In the genomic region with DNA sequence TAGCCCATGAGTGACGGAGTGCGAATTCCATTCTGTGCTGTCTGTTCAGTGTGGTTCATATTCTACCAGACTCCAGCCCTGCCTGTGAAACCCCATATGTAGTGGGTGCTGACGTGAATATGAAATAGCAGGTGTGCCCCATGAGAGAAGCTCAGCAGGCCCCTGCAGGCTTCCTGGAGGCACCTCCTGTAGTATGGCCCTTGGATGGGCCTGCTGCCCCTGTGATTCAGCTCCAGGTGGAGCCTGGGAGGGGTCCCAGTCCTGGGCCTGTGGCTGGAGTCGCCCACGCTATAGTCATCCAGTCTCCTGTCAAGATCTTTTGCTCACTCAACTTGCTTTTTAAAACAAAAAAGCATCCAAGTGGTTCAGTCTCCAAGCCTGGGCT, we compare ENCODE assay signal across 19 cellular contexts.
A peak's percentile ranks its signal among the peaks of the same experiment; 100 is the strongest.
DNase-seq lines count a peak whose midpoint lies in the region; FAIRE-seq and TF ChIP-seq lines count a peak whose summit lies in the region.
"Had no signal": no experiment of that assay in that cellular context is flagged by ENCODE, and none has a peak within 500 bp of the region (broad histone marks: within the 10 kb centered on the region; RNA-seq: fewer than 3 reads in every experiment).

No MANE protein-coding gene starts in this region.

- H4K5ac ChIP-seq in H1 (ENCODE audit: insufficient read length, low read depth, low read length): no peak overlapping the region

- H3K18ac ChIP-seq in H1 (ENCODE audit: extremely low read depth, low read length): no peak overlapping the region

- FAIRE-seq in H1 (lab: Jason Lieb, UNC): no peak
- FAIRE-seq: D721Med, RCC 7860 had no signal

- TF ChIP-seq RAD21 in H1 (IDR thresholded peaks at IDR 0.05 in 1 of 2, conservative IDR thresholded peaks at IDR 0.05 in 1 of 2; ENCODE audit: low read depth in 2 of 2, low read length in 2 of 2): no peak
- no peak for TF ChIP-seq RAD21 in neural cell (conservative IDR thresholded peaks at IDR 0.05)

- no peak overlapping the region for H2BK20ac ChIP-seq in H1 (ENCODE audit: low read length)

- CTCF ChIA-PET in H1 (lab: Charles Lee; ENCODE audit: partially characterized antibody): interaction anchor here (0.7 to 13.2 kb wide), 13 partner anchors 11 to 166 kb away, joined by 3 to 158 read pairs (median 5); no protein-coding TSS in a partner anchor
- CTCF ChIA-PET in GM10248 (lab: Yijun Ruan, JAX): no interaction called here

- H3K9me3 ChIP-seq in NT2/D1 (ENCODE audit: insufficient read depth, low read length) (no peaks in the 10 kb centered on the region), H1 (ENCODE audit: insufficient read depth in 2 of 2, low read depth in 1 of 2, low read length in 1 of 2) (no peaks in the 10 kb centered on the region), neural cell (ENCODE audit: low read length) (no peaks in the 10 kb centered on the region), tibial artery (no peaks in the 10 kb centered on the region)

- H2AFZ ChIP-seq in H1 (ENCODE audit: low read length) (no peak overlapping the region), neural cell (ENCODE audit: low read depth, low read length) (no peak overlapping the region)

- peaks cover 0 to 46% of the 10 kb centered on the region in 2 experiments; a peak in 1 of 4 replicates for H3K79me2 ChIP-seq in H1 (ENCODE audit: control insufficient read depth in 1 of 2, insufficient read depth in 2 of 2, low read length in 2 of 2)
- no peaks in the 10 kb centered on the region for H3K79me2 ChIP-seq in neural cell (replicated peaks; ENCODE audit: insufficient read depth, low read length)

- intact Hi-C loops in tibial artery (cut with DNase I; ENCODE audit: low total_unique reads): no loop called here

- H3K36me3 ChIP-seq in NT2/D1 (ENCODE audit: insufficient read depth, insufficient read length, low read length): peaks cover 21% of the 10 kb centered on the region
- H3K36me3 ChIP-seq in H1 (ENCODE audit: control insufficient read depth in 2 of 4, insufficient read depth in 4 of 4, low read length in 3 of 4): no peaks in the 10 kb centered on the region
- H3K36me3 ChIP-seq in neural cell (ENCODE audit: insufficient read depth, low read length): no peaks in the 10 kb centered on the region
- H3K36me3 ChIP-seq in tibial artery: no peaks in the 10 kb centered on the region

- no peak overlapping the region for H3K4ac ChIP-seq in H1 (replicated peaks; ENCODE audit: insufficient read length, low read depth, low read length)

- no peaks in the 10 kb centered on the region for H3K9me2 ChIP-seq in neural cell (ENCODE audit: insufficient read depth, low read length)

- H3K9ac ChIP-seq in NT2/D1 (ENCODE audit: insufficient read length, low read depth): peak overlapping the region; percentile 28
- H3K9ac ChIP-seq in H1 (replicated peaks in 1 of 4; ENCODE audit: extremely low read depth in 1 of 4, low read depth in 3 of 4, low read length in 3 of 4): no peak overlapping the region
- no peak overlapping the region for H3K9ac ChIP-seq in neural cell (ENCODE audit: low read length)

- H2AK5ac ChIP-seq in H1 (ENCODE audit: low read depth, low read length): 0 out of 2 replicates have a peak overlapping the region, but pooled peaks have one; percentile 75

- H3K4me2 ChIP-seq in H1 (ENCODE audit: insufficient read depth in 1 of 2, low read depth in 2 of 2, low read length in 2 of 2): no peak overlapping the region
- H3K4me2 ChIP-seq in neural cell (ENCODE audit: low read length): no peak overlapping the region

- no peak for TF ChIP-seq POLR2A in H1 (IDR thresholded peaks at IDR 0.05; ENCODE audit: control extremely low read depth in 1 of 2, low read depth in 2 of 2, low read length in 2 of 2)

- no peak overlapping the region for H4K91ac ChIP-seq in H1 (replicated peaks; ENCODE audit: insufficient read length, low read length)

- DNase-seq in NT2/D1 (ENCODE audit: low read depth, low spot score) (no peak), H1 (ENCODE audit: low read depth in 1 of 2, low spot score in 2 of 2) (no peak), tibial artery (peak; percentile 16 to 53), NCI-H2107 treated with DMSO at 0.1 percent for 48 hours (lab: John Stamatoyannopoulos, UW; ENCODE audit: unreplicated experiment) (no peak), GM10248 (ENCODE audit: extremely low spot score) (no peak), DMS79 (lab: John Stamatoyannopoulos, UW) (no peak)
- DNase-seq: C1 segment of cervical spinal cord; KBM-7; NCI-H1105 treated with DMSO at 0.1 percent for 48 hours; NCI-H1694; NCI-H2081 treated with DMSO at 0.1 percent for 48 hours; NCI-H510A; NCI-H748 treated with DMSO at 0.1 percent for 48 hours; NK-92 treated with Interleukin-12 subunit alpha and Interleukin-12 subunit beta, amount 100 ng/mL, for 24 hours; SHP77 had no signal

- no peak overlapping the region for H2BK15ac ChIP-seq in H1 (ENCODE audit: low read length)

- POLR2A ChIA-PET in H1 (lab: Charles Lee; ENCODE audit: partially characterized antibody) (interaction anchor here (1.0 to 2.6 kb wide), 4 partner anchors 11 to 214 kb away, joined by 3 to 10 read pairs (median 5); no protein-coding TSS in a partner anchor), GM10248 (lab: Yijun Ruan, JAX) (no interaction called here)

- H4K20me1 ChIP-seq in H1 (replicated peaks in 1 of 2; ENCODE audit: control insufficient read depth in 1 of 2, insufficient read depth in 2 of 2, low read length in 2 of 2) (peaks cover 25 to 32% of the 10 kb centered on the region in 2 experiments), neural cell (ENCODE audit: insufficient read depth) (no peaks in the 10 kb centered on the region)

- no peak overlapping the region for H2BK12ac ChIP-seq in H1 (ENCODE audit: low read depth, low read length)

- H3K4me3 ChIP-seq in NT2/D1 (ENCODE audit: insufficient read length, low read depth) (no peak overlapping the region), H1 (ENCODE audit: extremely low read depth in 1 of 4, insufficient read depth in 2 of 4, low read depth in 3 of 4, low read length in 4 of 4) (no peak overlapping the region), neural cell (ENCODE audit: low read length) (no peak overlapping the region), tibial artery (no peak overlapping the region)
- H3K4me3 ChIP-seq: SK-N-MC had no signal

- TF ChIP-seq CTCF in H1 (IDR thresholded peaks at IDR 0.05; ENCODE audit: control extremely low read depth in 1 of 3, insufficient read depth in 1 of 3, low read depth in 1 of 3, low read length in 3 of 3) (no peak), neural cell (IDR thresholded peaks at IDR 0.05; ENCODE audit: poor library complexity, severe bottlenecking) (no peak), tibial artery (IDR thresholded peaks at IDR 0.05) (no peak), GM10248 (IDR thresholded peaks at IDR 0.05; ENCODE audit: control extremely low read depth, extremely low read depth, low read depth, missing control alignments) (no peak)

- H3K56ac ChIP-seq in H1 (replicated peaks; ENCODE audit: insufficient read length, low read depth, low read length): no peak overlapping the region

- peaks cover 3% of the 10 kb centered on the region; the same call in 1 of the 2 replicates for H3K23me2 ChIP-seq in H1 (ENCODE audit: low read depth, low read length)

- H3K27me3 ChIP-seq in NT2/D1 (ENCODE audit: insufficient read depth, insufficient read length) (no peaks in the 10 kb centered on the region), H1 (replicated peaks in 1 of 4; ENCODE audit: control insufficient read depth in 3 of 4, extremely low read depth in 1 of 4, insufficient read depth in 3 of 4, low read length in 3 of 4) (no peaks in the 10 kb centered on the region), neural cell (ENCODE audit: insufficient read depth, low read depth, low read length) (no peaks in the 10 kb centered on the region), tibial artery (no peaks in the 10 kb centered on the region)

- H2BK5ac ChIP-seq in H1 (ENCODE audit: low read depth, low read length): no peak overlapping the region; the same call in 1 of the 2 replicates

- 87% methylated on average over 5 of the region's 5 CpGs; no CpG with 5 or more reads in 1 of the 2 experiments for WGBS in H1 (ENCODE audit: extremely low coverage in 1 of 2, insufficient coverage in 1 of 2, insufficient read length in 1 of 2, insufficient replicate concordance in 2 of 2, low coverage in 1 of 2, low lambda C conversion rate in 2 of 2, missing lambda C conversion rate in 1 of 2), 2 experiments

- H3K27ac ChIP-seq in H1 (ENCODE audit: low read depth, low read length): no peak overlapping the region
- peak overlapping the region; percentile 9 for H3K27ac ChIP-seq in neural cell (ENCODE audit: low read length)
- no peak overlapping the region for H3K27ac ChIP-seq in tibial artery
- H3K27ac ChIP-seq: SK-N-MC had no signal

- H3K79me1 ChIP-seq in H1 (ENCODE audit: low read depth, low read length): peaks cover 16% of the 10 kb centered on the region

- H3K23ac ChIP-seq in H1 (ENCODE audit: insufficient read length): no peak overlapping the region

- no peaks in the 10 kb centered on the region for H3F3A ChIP-seq in neural cell (ENCODE audit: insufficient read depth, low read length, poor library complexity, severe bottlenecking)

- H3K14ac ChIP-seq in H1 (ENCODE audit: insufficient read length): no peak overlapping the region

- TF ChIP-seq EP300 in H1 (IDR thresholded peaks at IDR 0.05; ENCODE audit: borderline replicate concordance in 1 of 2, low read depth in 2 of 2, low read length in 2 of 2): no peak
- TF ChIP-seq EP300 in neural cell (conservative IDR thresholded peaks at IDR 0.05; ENCODE audit: poor library complexity, severe bottlenecking): no peak

- peaks cover 41% of the 10 kb centered on the region for H3K4me1 ChIP-seq in NT2/D1 (ENCODE audit: insufficient read depth, insufficient read length)
- H3K4me1 ChIP-seq in H1 (replicated peaks in 1 of 4; ENCODE audit: control insufficient read depth in 3 of 4, insufficient read depth in 4 of 4, low read length in 3 of 4): peaks cover 5 to 40% (median 22%) of the 10 kb centered on the region in 4 experiments
- H3K4me1 ChIP-seq in tibial artery: peaks cover 0 to 23% (median 11%) of the 10 kb centered on the region in 4 donors

- no peak overlapping the region for H4K8ac ChIP-seq in H1 (ENCODE audit: extremely low read depth, insufficient read depth, low read length)

- H2BK120ac ChIP-seq in H1 (replicated peaks; ENCODE audit: low read depth, low read length): no peak overlapping the region

TF ChIP-seq in H1, 55 proteins besides CTCF, POLR2A, EP300 and RAD21 (continues in another document):
- TF ChIP-seq YY1 (IDR thresholded peaks at IDR 0.05; ENCODE audit: low read depth, low read length) (no peak), RXRA (IDR thresholded peaks at IDR 0.05; ENCODE audit: insufficient read depth, low read depth, low read length) (no peak), TAF1 (IDR thresholded peaks at IDR 0.05; ENCODE audit: low read depth, low read length) (no peak), HDAC6 (IDR thresholded peaks at IDR 0.05; ENCODE audit: low read depth, low read length) (no peak)

TF ChIP-seq in neural cell, 6 proteins besides CTCF, POLR2A, EP300 and RAD21 (continues in another document):
- no peak for TF ChIP-seq TAF1 (IDR thresholded peaks at IDR 0.05; ENCODE audit: low read depth)
- no peak for TF ChIP-seq SMC3 (conservative IDR thresholded peaks at IDR 0.05; ENCODE audit: poor library complexity)

Comparison
In these comparisons a context has a peak if more than half of its experiments do, and no peak if none do; other contexts are left out.
1. DNase-seq: peak in tibial artery (2 of 2); none in NT2/D1 (single experiment), H1 (0 of 2), NCI-H2107 treated with DMSO at 0.1 percent for 48 hours (single experiment), GM10248 (single experiment) and DMS79 (single experiment).